Comparison of ENCODE assay signal across 20 cellular contexts in genomic region chr13:38334845-38335244, GRCh38. TPM values are rescaled to one million over a fixed set of nuclear protein-coding genes. Genes with fewer than 3 reads are reported as not detected.
DNase-seq lines count a peak whose midpoint lies in the region; ATAC-seq, FAIRE-seq and TF ChIP-seq lines count a peak whose summit lies in the region.
"Had no signal": no experiment of that assay in that cellular context is flagged by ENCODE, and none has a peak within 500 bp of the region (broad histone marks: within the 10 kb centered on the region; RNA-seq: fewer than 3 reads in every experiment).

No MANE protein-coding gene starts in this region.

- no peaks in the 10 kb centered on the region for H3K4me1 Mint-ChIP-seq in neural progenitor cell

- ATAC-seq in K562: peak; percentile 58
- ATAC-seq in HepG2: no peak
- no peak for ATAC-seq in activated CD4-positive, CD25-positive, alpha-beta regulatory T cell treated with anti-CD3 and anti-CD28 coated beads, Interleukin-2, amount 50 U/mL, for 24 hours
- no peak for ATAC-seq in HG03460 (IDR thresholded peaks at IDR 0.05; ENCODE audit: unreplicated experiment)

- H3K27ac ChIP-seq in HUES48 (ENCODE audit: low read depth, low read length): peak overlapping the region; percentile 14
- no peak overlapping the region for H3K27ac ChIP-seq in K562 (ENCODE audit: extremely low read depth, low read depth, low read length)
- H3K27ac ChIP-seq in neural progenitor cell: no peak overlapping the region
- no peak overlapping the region for H3K27ac ChIP-seq in HepG2 (ENCODE audit: extremely low read length, insufficient read depth, low read length)
- no peak overlapping the region for H3K27ac ChIP-seq in stomach
- H3K27ac ChIP-seq: C4-2B had no signal

- FAIRE-seq in K562 (lab: Jason Lieb, UNC) (no peak), HepG2 (lab: Jason Lieb, UNC) (no peak)
- FAIRE-seq: A204.1, GM12892, GM18507 had no signal

- no peaks in the 10 kb centered on the region for H3K9me3 Mint-ChIP-seq in neural progenitor cell
- H3K9me3 Mint-ChIP-seq: CD4-positive, alpha-beta T cell had no signal

- intact Hi-C loops in K562 (cut with micrococcal nuclease) (no loop called here), HepG2 (cut with micrococcal nuclease; ENCODE audit: unreplicated experiment) (no loop called here), stomach (cut with DNase I; ENCODE audit: low total_unique reads) (no loop called here)

- H3K9ac ChIP-seq in HUES48 (ENCODE audit: low read depth, low read length): no peak overlapping the region
- no peak overlapping the region for H3K9ac ChIP-seq in K562 (ENCODE audit: insufficient read depth in 1 of 2, low read depth in 2 of 2, low read length in 2 of 2)
- H3K9ac ChIP-seq in neural progenitor cell: no peak overlapping the region
- no peak overlapping the region for H3K9ac ChIP-seq in HepG2 (ENCODE audit: insufficient read depth, low read depth, low read length)

- DNase-seq in K562 (ENCODE audit: extremely low read depth in 1 of 4, low spot score in 3 of 4): peak in 1 of 4 experiments; percentile 35
- DNase-seq in neural progenitor cell (ENCODE audit: low spot score): no peak
- DNase-seq in HepG2 (ENCODE audit: low spot score): no peak
- no peak for DNase-seq in stomach
- DNase-seq: AML-193; CD4-positive, alpha-beta T cell; DMS153; DMS79; GDM1; GOT3; H7; IMR-90; KBM-7 had no signal

- H3K4me1 ChIP-seq in HUES48 (ENCODE audit: control insufficient read depth, insufficient read depth, low read length) (peaks cover 22% of the 10 kb centered on the region), K562 (replicated peaks in 1 of 2; ENCODE audit: control insufficient read depth in 2 of 2, insufficient read depth in 2 of 2, low read length in 2 of 2) (no peaks in the 10 kb centered on the region; a peak in 2 of 5 replicates), neural progenitor cell (no peaks in the 10 kb centered on the region), HepG2 (ENCODE audit: insufficient read depth, low read length) (no peaks in the 10 kb centered on the region), stomach (no peaks in the 10 kb centered on the region)

- in situ Hi-C loops in K562 (cut with MboI) (no loop called here), HepG2 (cut with HindIII; ENCODE audit: extremely low pct_ligation_motif_present, low pct_unique_long_range_greater_than_20kb) (no loop called here)

- 0 out of 2 replicates have a peak overlapping the region, but pooled peaks have one; percentile 24 for H2AFZ ChIP-seq in K562 (ENCODE audit: low read depth, low read length)
- H2AFZ ChIP-seq in neural progenitor cell (replicated peaks): peak overlapping the region; percentile 53
- no peak overlapping the region for H2AFZ ChIP-seq in HepG2 (ENCODE audit: low read length)

- TF ChIP-seq POLR2A in K562 (conservative IDR thresholded peaks at IDR 0.05) (no peak), HepG2 (IDR thresholded peaks at IDR 0.05; ENCODE audit: insufficient read depth in 1 of 2, low read depth in 2 of 2, low read length in 2 of 2) (no peak), stomach (IDR thresholded peaks at IDR 0.05) (no peak)

- H3K4me3 Mint-ChIP-seq in neural progenitor cell: no peak overlapping the region
- H3K4me3 Mint-ChIP-seq: CD4-positive, alpha-beta T cell had no signal

- H3K27me3 Mint-ChIP-seq in neural progenitor cell (ENCODE audit: insufficient read depth, low read depth): no peaks in the 10 kb centered on the region
- H3K27me3 Mint-ChIP-seq: CD4-positive, alpha-beta T cell had no signal

- H3K79me2 ChIP-seq in K562 (ENCODE audit: control insufficient read depth, insufficient read depth, low read length) (no peaks in the 10 kb centered on the region), neural progenitor cell (ENCODE audit: low read depth) (no peaks in the 10 kb centered on the region), HepG2 (ENCODE audit: insufficient read depth, low read length) (no peaks in the 10 kb centered on the region)

- no TSS peak for BruUV-seq in K562 (replicated peaks; lab: Mats Ljungman, UMichigan)
- no TSS peak for BruUV-seq in HepG2 (replicated peaks; lab: Mats Ljungman, UMichigan)

- no peaks in the 10 kb centered on the region for H3K36me3 ChIP-seq in HUES48 (ENCODE audit: control insufficient read depth, insufficient read depth, low read length)
- no peaks in the 10 kb centered on the region for H3K36me3 ChIP-seq in K562 (ENCODE audit: control insufficient read depth, insufficient read depth, low read length)
- no peaks in the 10 kb centered on the region for H3K36me3 ChIP-seq in neural progenitor cell
- no peaks in the 10 kb centered on the region for H3K36me3 ChIP-seq in HepG2 (replicated peaks in 1 of 2; ENCODE audit: control insufficient read depth in 1 of 2, insufficient read depth in 2 of 2, low read length in 2 of 2)
- no peaks in the 10 kb centered on the region for H3K36me3 ChIP-seq in stomach

- H3K36me3 Mint-ChIP-seq in neural progenitor cell: no peaks in the 10 kb centered on the region

- TF ChIP-seq RAD21 in K562 (CRISPR knock-in tag; conservative IDR thresholded peaks at IDR 0.05 in 1 of 2, IDR thresholded peaks at IDR 0.05 in 1 of 2) (no peak), HepG2 (CRISPR knock-in tag; IDR thresholded peaks at IDR 0.05) (no peak)

- H3K4me3 ChIP-seq in HUES48 (ENCODE audit: low read depth, low read length) (no peak overlapping the region), K562 (no peak overlapping the region), neural progenitor cell (no peak overlapping the region), HepG2 (replicated peaks in 1 of 3; ENCODE audit: insufficient read depth in 1 of 3, low read depth in 2 of 3, low read length in 3 of 3) (no peak overlapping the region), stomach (no peak overlapping the region)

- TF ChIP-seq CTCF in K562 (IDR thresholded peaks at IDR 0.05 in 2 of 3, conservative IDR thresholded peaks at IDR 0.05 in 1 of 3; ENCODE audit: insufficient read depth in 2 of 3, low read depth in 1 of 3, low read length in 3 of 3): no peak
- no peak for TF ChIP-seq CTCF in neural progenitor cell (IDR thresholded peaks at IDR 0.05)
- TF ChIP-seq CTCF in HepG2 (CRISPR knock-in tag; IDR thresholded peaks at IDR 0.05): no peak
- no peak for TF ChIP-seq CTCF in stomach (IDR thresholded peaks at IDR 0.05)

- H3K4me2 ChIP-seq in K562 (ENCODE audit: insufficient read depth, low read length) (peak overlapping the region; percentile 5; the same call in 1 of the 2 replicates), neural progenitor cell (no peak overlapping the region), HepG2 (ENCODE audit: low read depth, low read length) (no peak overlapping the region)

- no peaks in the 10 kb centered on the region for H3K27me3 ChIP-seq in HUES48 (ENCODE audit: control insufficient read depth, insufficient read depth, low read length)
- H3K27me3 ChIP-seq in K562 (ENCODE audit: control insufficient read depth in 2 of 2, insufficient read depth in 2 of 2, low read length in 2 of 2): no peaks in the 10 kb centered on the region
- H3K27me3 ChIP-seq in neural progenitor cell: no peaks in the 10 kb centered on the region
- no peaks in the 10 kb centered on the region for H3K27me3 ChIP-seq in HepG2 (ENCODE audit: control insufficient read depth in 1 of 2, insufficient read depth in 2 of 2, low read length in 2 of 2)
- no peaks in the 10 kb centered on the region for H3K27me3 ChIP-seq in stomach

- no peaks in the 10 kb centered on the region for H3K9me3 ChIP-seq in HUES48 (ENCODE audit: control insufficient read depth, insufficient read depth, low read length)
- no peaks in the 10 kb centered on the region for H3K9me3 ChIP-seq in K562 (replicated peaks; ENCODE audit: control insufficient read depth, insufficient read depth, low read depth, low read length)
- no peaks in the 10 kb centered on the region for H3K9me3 ChIP-seq in neural progenitor cell (ENCODE audit: low read depth)
- H3K9me3 ChIP-seq in HepG2 (ENCODE audit: low read length): no peaks in the 10 kb centered on the region
- no peaks in the 10 kb centered on the region for H3K9me3 ChIP-seq in stomach

- H3F3A ChIP-seq in neural progenitor cell (ENCODE audit: low read depth): no peaks in the 10 kb centered on the region

- CTCF ChIA-PET in K562 (lab: Yijun Ruan, JAX; ENCODE audit: low intra/inter-chr PET ratio): no interaction called here
- CTCF ChIA-PET in HepG2 (lab: Yijun Ruan, JAX; ENCODE audit: low intra/inter-chr PET ratio, low total read pairs): no interaction called here

- H4K20me1 ChIP-seq in K562 (replicated peaks; ENCODE audit: control insufficient read depth, insufficient read depth, low read length): no peaks in the 10 kb centered on the region
- no peaks in the 10 kb centered on the region for H4K20me1 ChIP-seq in neural progenitor cell (ENCODE audit: low read depth)
- H4K20me1 ChIP-seq in HepG2 (ENCODE audit: insufficient read depth, low read length): no peaks in the 10 kb centered on the region

- TF ChIP-seq EP300 in K562 (IDR thresholded peaks at IDR 0.05; ENCODE audit: low read length) (no peak), HepG2 (IDR thresholded peaks at IDR 0.05; ENCODE audit: low read depth in 2 of 2, low read length in 2 of 2) (no peak), HepG2 (CRISPR knock-in tag; IDR thresholded peaks at IDR 0.05; ENCODE audit: borderline replicate concordance) (no peak), stomach (IDR thresholded peaks at IDR 0.05) (no peak)

- 6% methylated on average over 2 of the region's 2 CpGs for WGBS in K562 (ENCODE audit: insufficient coverage, low coverage, missing lambda C conversion rate)
- 93% methylated on average over 2 of the region's 2 CpGs for WGBS in HepG2 (ENCODE audit: low lambda C conversion rate)
- 87 to 95% (median 93%) methylated on average over 2 of the region's 2 CpGs for WGBS in stomach, 5 donors

- no peaks in the 10 kb centered on the region for H3K9me1 ChIP-seq in K562 (ENCODE audit: control insufficient read depth, insufficient read depth, low read length)

- POLR2A ChIA-PET in K562 (lab: Yijun Ruan, JAX) (interaction anchor here (0.8 to 2.0 kb wide), 2 partner anchors 12 to 14 kb away, joined by 3 to 8 read pairs; partner anchors contain the start of gene UFM1), HepG2 (lab: Yijun Ruan, JAX) (interaction anchor here (0.7 kb wide), 1 partner anchor 15 kb away, joined by 3 read pairs; the partner anchor contains the start of gene UFM1)

- H3K27ac Mint-ChIP-seq in neural progenitor cell: no peak overlapping the region
- H3K27ac Mint-ChIP-seq: CD4-positive, alpha-beta T cell had no signal

RNA-seq across cellular contexts. Expression of gene UFM1, which starts 14.8 kb away (rescaled TPM):
- total RNA-seq in K562 (2011; cell fraction: chromatin; rRNA removed; ENCODE audit: low replicate concordance): 17.9 and 49.6 TPM in 2 replicates
- total RNA-seq in K562 (2011; cell fraction: nucleolus; rRNA removed): 10.2 and 13.7 TPM in 2 replicates
- 23.2 and 46.4 TPM in 2 replicates for total RNA-seq in K562 (2011; cell fraction: nucleoplasm; rRNA removed)
- total RNA-seq in K562 (2014; rRNA removed) (20.2 and 26.3 TPM in 2 replicates), K562 (2014; rRNA removed; fragmentation: Illumina TruSeq; extraction: Trizol) (47.3 and 51.8 TPM in 2 replicates), K562 (2015; rRNA removed; fragmentation: Illumina TruSeq; extraction: Trizol) (34.1 and 36.1 TPM in 2 replicates), K562 (2021) (26.8 and 27.3 TPM in 2 replicates), neural progenitor cell (ENCODE audit: low replicate concordance) (52.8 and 76.0 TPM in 2 replicates), HepG2 (2016; rRNA removed; fragmentation: Illumina TruSeq; extraction: Trizol) (42.6 and 61.2 TPM in 2 replicates), stomach (100 to 1,000 TPM in 1 of 5 donors, 10 to 100 TPM in 4; 12.7 to 147 (median 34.4) TPM)
- polyA plus RNA-seq in K562 (2011; rRNA removed) (49.7 and 51.7 TPM in 2 replicates), K562 (2014; fragmentation: Illumina TruSeq; extraction: Trizol) (26.6 and 33.0 TPM in 2 replicates), K562 (2014; fragmentation: Nextera tagmentation; extraction: Ambion mirVana) (10 to 100 TPM; 54.5 to 58.5 TPM), K562 (2014; rRNA removed) (29.8 and 35.5 TPM in 2 replicates), HepG2 (2011; rRNA removed) (40.3 and 47.0 TPM in 2 replicates), stomach (10 to 100 TPM; 28.4 to 64.3 (median 43.3) TPM)
- 7.3 and 18.5 TPM in 2 replicates for polyA plus RNA-seq in K562 (2011; cell fraction: cytosol; rRNA removed)
- polyA plus RNA-seq in K562 (2011; cell fraction: nucleus; rRNA removed): 26.0 and 47.7 TPM in 2 replicates
- 19.5 and 29.9 TPM in 2 replicates for polyA plus RNA-seq in K562 (2012)
- 38.8 and 46.9 TPM in 2 replicates for polyA minus RNA-seq in K562 (2011; rRNA and poly(A)+ RNA removed)
- 14.1 and 15.8 TPM in 2 replicates for polyA minus RNA-seq in K562 (2011; cell fraction: cytosol; rRNA and poly(A)+ RNA removed)
- polyA minus RNA-seq in K562 (2011; cell fraction: nucleus; rRNA and poly(A)+ RNA removed): 34.9 and 77.4 TPM in 2 replicates
- total RNA-seq in HepG2 (2016; cell fraction: cytosol; rRNA removed; fragmentation: Illumina TruSeq; extraction: Trizol; ENCODE audit: low read depth): 4.4 and 6.1 TPM in 2 replicates
- 44.5 and 64.1 TPM in 2 replicates for total RNA-seq in HepG2 (2016; cell fraction: insoluble cytoplasmic fraction; rRNA removed; fragmentation: Illumina TruSeq; extraction: Trizol)
- 23.2 and 23.8 TPM in 2 replicates for total RNA-seq in HepG2 (2016; cell fraction: membrane; rRNA removed; fragmentation: Illumina TruSeq; extraction: Trizol)
- 50.8 and 53.3 TPM in 2 replicates for total RNA-seq in HepG2 (2016; cell fraction: nucleus; rRNA removed; fragmentation: Illumina TruSeq; extraction: Trizol)
- polyA plus RNA-seq in HepG2 (2011; cell fraction: cytosol; rRNA removed): 13.1 and 19.2 TPM in 2 replicates
- 22.2 and 29.6 TPM in 2 replicates for polyA plus RNA-seq in HepG2 (2011; cell fraction: nucleus; rRNA removed)
- 31.2 and 37.2 TPM in 2 replicates for polyA plus RNA-seq in HepG2 (2012)
- polyA plus RNA-seq in HepG2 (2016; cell fraction: cytosol; fragmentation: Illumina TruSeq; extraction: Trizol; ENCODE audit: low read depth): 5.9 and 6.6 TPM in 2 replicates
- polyA plus RNA-seq in HepG2 (2016; cell fraction: insoluble cytoplasmic fraction; fragmentation: Illumina TruSeq; extraction: Trizol; ENCODE audit: low read depth): 58.1 and 66.5 TPM in 2 replicates
- polyA plus RNA-seq in HepG2 (2016; cell fraction: membrane; fragmentation: Illumina TruSeq; extraction: Trizol; ENCODE audit: low read depth): 14.6 and 16.0 TPM in 2 replicates
- 59.7 and 60.4 TPM in 2 replicates for polyA plus RNA-seq in HepG2 (2016; cell fraction: nucleus; fragmentation: Illumina TruSeq; extraction: Trizol; ENCODE audit: insufficient read depth, low read depth)
- polyA minus RNA-seq in HepG2 (2011; rRNA and poly(A)+ RNA removed; ENCODE audit: low replicate concordance): 13.6 and 15.7 TPM in 2 replicates
- polyA minus RNA-seq in HepG2 (2011; cell fraction: cytosol; rRNA and poly(A)+ RNA removed): 15.9 and 20.5 TPM in 2 replicates
- 97.6 and 97.8 TPM in 2 replicates for polyA minus RNA-seq in HepG2 (2011; cell fraction: nucleus; rRNA and poly(A)+ RNA removed)
